ENCODE assay signal across 29 cellular contexts in genomic region chrX:50125480-50125879, GRCh38.
DNase-seq lines count a peak whose midpoint lies in the region; ATAC-seq and TF ChIP-seq lines count a peak whose summit lies in the region.
"Had no signal": no experiment of that assay in that cellular context is flagged by ENCODE, and none has a peak within 500 bp of the region (broad histone marks: within the 10 kb centered on the region; RNA-seq: fewer than 3 reads in every experiment).

No MANE protein-coding gene starts in this region.

- H3K27me3 ChIP-seq in left lung: no peaks in the 10 kb centered on the region
- H3K27me3 ChIP-seq: BE2C had no signal

- intact Hi-C loops in left lung (cut with DNase I): no loop called here

- no peak overlapping the region for H3K4me3 ChIP-seq in left lung
- H3K4me3 ChIP-seq: A549; BLaER1; BLaER1 treated with 17β-estradiol and CSF1 and Interleukin-3, amounts not matched to agents 10 nM and 100 nM had no signal

- ATAC-seq in left lung (peak; percentile 70), GM19351 (IDR thresholded peaks at IDR 0.05; ENCODE audit: unreplicated experiment) (no peak)
- ATAC-seq: A549; CD8-positive, alpha-beta T cell had no signal

- no peaks in the 10 kb centered on the region for H3K36me3 ChIP-seq in left lung
- H3K36me3 ChIP-seq: BE2C; BLaER1; BLaER1 treated with 17β-estradiol and CSF1 and Interleukin-3, amounts not matched to agents 10 nM and 100 nM had no signal

- H3K9me3 ChIP-seq in left lung: no peaks in the 10 kb centered on the region
- H3K9me3 ChIP-seq: A549; BE2C; BLaER1; BLaER1 treated with 17β-estradiol and CSF1 and Interleukin-3, amounts not matched to agents 10 nM and 100 nM; Caco-2 had no signal

- no peaks in the 10 kb centered on the region for H3K4me1 ChIP-seq in left lung
- H3K4me1 ChIP-seq: A549; BE2C; BLaER1; BLaER1 treated with 17β-estradiol and CSF1 and Interleukin-3, amounts not matched to agents 10 nM and 100 nM; Caco-2 had no signal

- TF ChIP-seq CTCF in left lung (IDR thresholded peaks at IDR 0.05): no peak

- DNase-seq in left lung (no peak), renal cortical epithelial cell (ENCODE audit: low read depth) (peak; percentile 25), Kasumi-1 (lab: John Stamatoyannopoulos, UW) (no peak)
- DNase-seq: 8988T; ACHN; AML-193; BE2C; C1 segment of cervical spinal cord; Caco-2; Calu3; CD4-positive, alpha-beta memory T cell; CD4-positive, alpha-beta T cell; CD4-positive, CD25-positive, alpha-beta regulatory T cell; CD8-positive, alpha-beta memory T cell; CD8-positive, alpha-beta T cell; COR-L47; DMS 273 treated with DMSO at 0.1 percent for 48 hours; DMS153; DMS53; DMS79; DMS79 treated with DMSO at 0.1 percent for 48 hours; DND-41; EL had no signal

- H3K27ac ChIP-seq in left lung: no peak overlapping the region
- H3K27ac ChIP-seq: 22Rv1; A549; BLaER1; BLaER1 treated with 17β-estradiol and CSF1 and Interleukin-3, amounts not matched to agents 10 nM and 100 nM; C4-2B had no signal
